Comparison of ENCODE assay signal across 13 cellular contexts in the genomic region with DNA sequence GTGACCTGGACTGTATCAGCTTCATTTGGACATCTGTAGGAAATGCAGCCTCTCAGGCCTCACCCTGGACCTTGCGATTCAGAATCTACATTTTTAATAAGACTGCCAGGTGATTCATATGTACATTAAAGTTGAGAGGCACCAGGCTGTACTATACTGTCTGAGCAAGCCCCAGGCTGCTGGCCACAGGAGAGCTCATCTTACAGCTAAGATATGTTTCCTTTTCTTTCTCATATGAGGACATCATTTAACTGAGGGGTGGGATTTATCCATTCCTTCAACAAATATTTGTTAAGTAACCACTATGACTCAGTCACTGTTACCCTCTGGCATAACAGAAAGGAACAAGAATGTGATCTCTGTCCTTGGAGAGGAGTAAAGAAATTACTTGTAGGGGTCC.
"Had no signal": no experiment of that assay in that cellular context is flagged by ENCODE, and none has a peak within 500 bp of the region (broad histone marks: within the 10 kb centered on the region; RNA-seq: fewer than 3 reads in every experiment).

No MANE protein-coding gene starts in this region.

- H3K27me3 ChIP-seq: gastroesophageal sphincter had no signal

- DNase-seq: activated CD4-positive, alpha-beta memory T cell treated with anti-CD3 and anti-CD28 coated beads for 36 hours; activated CD4-positive, CD25-positive, alpha-beta regulatory T cell treated with anti-CD3 and anti-CD28 coated beads, Interleukin-2, amount 50 U/mL, for 72 hours; activated effector memory CD4-positive, alpha-beta T cell treated with anti-CD3 and anti-CD28 coated beads, Interleukin-2, amount 50 U/mL, for 16 hours; activated T-cell treated with anti-CD3 and anti-CD28 coated beads, Interleukin-2, amount 50 U/mL, for 4 hours; central memory CD4-positive, alpha-beta T cell; effector CD8-positive, alpha-beta T cell; kidney; stimulated activated CD4-positive, alpha-beta T cell treated with anti-CD3 and anti-CD28 coated beads, Interleukin-4, amount 100 ng/mL, for 4 hours; SW 1271 had no signal

- H3K9me3 ChIP-seq: gastroesophageal sphincter had no signal

- H3K36me3 ChIP-seq: gastroesophageal sphincter had no signal

- H3K27ac ChIP-seq: coronary artery, gastroesophageal sphincter, parathyroid adenoma had no signal

- H3K79me2 ChIP-seq: parathyroid adenoma had no signal

- ATAC-seq: activated naive CD4-positive, alpha-beta T cell treated with anti-CD3 and anti-CD28 coated beads, Interleukin-2, amount 50 U/mL, for 72 hours; activated T-cell treated with anti-CD3 and anti-CD28 coated beads, Interleukin-2, amount 50 U/mL, for 4 hours; gastroesophageal sphincter had no signal

- H3K4me1 ChIP-seq: gastroesophageal sphincter had no signal

- H3K9ac ChIP-seq: parathyroid adenoma had no signal

- H3K4me3 ChIP-seq: coronary artery, gastroesophageal sphincter had no signal
